18 cellular contexts compared by ENCODE assay signal in the genomic region with DNA sequence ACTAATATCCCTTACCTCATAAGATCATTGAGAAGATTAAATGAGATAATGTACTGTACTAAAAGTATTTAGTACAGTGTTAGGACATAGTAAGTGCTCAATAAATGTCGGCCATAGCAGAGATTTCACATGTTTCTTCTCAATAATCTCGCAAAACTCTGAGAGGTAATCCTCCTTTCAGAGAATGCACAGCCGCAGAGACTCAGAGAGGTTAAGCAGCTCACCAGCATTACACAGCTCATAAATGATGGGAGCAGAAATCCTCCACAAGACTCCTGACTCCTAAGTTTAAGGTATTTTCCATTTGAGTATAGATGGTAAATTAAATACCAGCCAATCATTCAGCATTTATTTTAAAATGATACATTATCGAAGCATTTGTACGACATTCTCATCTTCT. TPM values are rescaled to one million over a fixed set of nuclear protein-coding genes. Genes with fewer than 3 reads are reported as not detected.
"Had no signal": no experiment of that assay in that cellular context is flagged by ENCODE, and none has a peak within 500 bp of the region (broad histone marks: within the 10 kb centered on the region; RNA-seq: fewer than 3 reads in every experiment).

No MANE protein-coding gene starts in this region.

- H3K9me3 ChIP-seq: esophagus muscularis mucosa, gastrocnemius medialis, heart right ventricle, left lung, lower lobe of right lung had no signal

- H3K4me1 ChIP-seq: gastrocnemius medialis, left lung, lower lobe of right lung had no signal

- H3K4me3 ChIP-seq: coronary artery, dorsolateral prefrontal cortex, esophagus muscularis mucosa, gastrocnemius medialis, heart right ventricle, left lung, lower lobe of right lung had no signal

- H3K4me3 Mint-ChIP-seq: naive thymus-derived CD4-positive, alpha-beta T cell had no signal

- H3K9me3 Mint-ChIP-seq: naive thymus-derived CD4-positive, alpha-beta T cell had no signal

- DNase-seq: dorsolateral prefrontal cortex; effector CD4-positive, alpha-beta T cell; effector memory CD4-positive, alpha-beta T cell; foreskin fibroblast; foreskin melanocyte; gastrocnemius medialis; glutamatergic neuron; head of caudate nucleus; heart right ventricle; left cardiac atrium; left lung; left ventricle myocardium superior; lower lobe of right lung had no signal

- H3K27me3 ChIP-seq: dorsolateral prefrontal cortex, esophagus muscularis mucosa, gastrocnemius medialis, heart right ventricle, left lung had no signal

- H3K27ac ChIP-seq: coronary artery, esophagus muscularis mucosa, gastrocnemius medialis, heart right ventricle, left lung, lower lobe of right lung had no signal

- H3K36me3 Mint-ChIP-seq: naive thymus-derived CD4-positive, alpha-beta T cell had no signal

- FAIRE-seq: endothelial cell of umbilical vein, keratinocyte had no signal

RNA-seq across cellular contexts. Expression of a gene that starts 34.6 kb away (rescaled TPM):
- polyA plus RNA-seq: naive thymus-derived CD4-positive, alpha-beta T cell had no signal

RNA-seq across cellular contexts. Expression of a gene that starts 45.6 kb away (rescaled TPM):
- polyA plus RNA-seq: naive thymus-derived CD4-positive, alpha-beta T cell had no signal
